In genomic region chr13:48318014-48318713, GRCh38 we compare ENCODE assay signal across 11 cellular contexts. TPM values are rescaled to one million over a fixed set of nuclear protein-coding genes. Genes with fewer than 3 reads are reported as not detected.
DNase-seq lines count a peak whose midpoint lies in the region; ATAC-seq and TF ChIP-seq lines count a peak whose summit lies in the region.
"Had no signal": no experiment of that assay in that cellular context is flagged by ENCODE, and none has a peak within 500 bp of the region (broad histone marks: within the 10 kb centered on the region; RNA-seq: fewer than 3 reads in every experiment).

No MANE protein-coding gene starts in this region.

- H3K27me3 Mint-ChIP-seq in activated T-helper 1 cell treated with anti-CD3 and anti-CD28 coated beads, Interleukin-12 subunit alpha, Interleukin-12 subunit beta, Interleukin-2, Interleukin-4 antibody, amounts not matched to agents 30 ng/mL and 10 ng/mL and 1 ng/mL, durations not matched to agents 14 hours and 24 hours and 36 hours (ENCODE audit: insufficient read depth), result peaks cover 12% of the 10 kb centered on the region

- no peak overlapping the region for H3K27ac Mint-ChIP-seq in activated T-helper 1 cell treated with anti-CD3 and anti-CD28 coated beads, Interleukin-12 subunit alpha, Interleukin-12 subunit beta, Interleukin-2, Interleukin-4 antibody, amounts not matched to agents 30 ng/mL and 10 ng/mL and 1 ng/mL, durations not matched to agents 14 hours and 24 hours and 36 hours

- peaks cover 18% of the 10 kb centered on the region for H3K9me3 Mint-ChIP-seq in activated T-helper 1 cell treated with anti-CD3 and anti-CD28 coated beads, Interleukin-12 subunit alpha, Interleukin-12 subunit beta, Interleukin-2, Interleukin-4 antibody, amounts not matched to agents 30 ng/mL and 10 ng/mL and 1 ng/mL, durations not matched to agents 14 hours and 24 hours and 36 hours

- H3K9ac ChIP-seq in adipocyte (ENCODE audit: low read length), result no peak overlapping the region
- H3K9ac ChIP-seq: parathyroid adenoma had no signal

- H3K27me3 ChIP-seq in adipocyte (replicated peaks; ENCODE audit: control insufficient read depth, insufficient read depth, low read length), result no peaks in the 10 kb centered on the region
- H3K27me3 ChIP-seq: Peyer's patch had no signal

- H3K36me3 Mint-ChIP-seq in activated T-helper 1 cell treated with anti-CD3 and anti-CD28 coated beads, Interleukin-12 subunit alpha, Interleukin-12 subunit beta, Interleukin-2, Interleukin-4 antibody, amounts not matched to agents 30 ng/mL and 10 ng/mL and 1 ng/mL, durations not matched to agents 14 hours and 24 hours and 36 hours (ENCODE audit: low read depth), result peaks cover 44% of the 10 kb centered on the region

- intact Hi-C loops in activated T-helper 1 cell treated with anti-CD3 and anti-CD28 coated beads, Interleukin-12 subunit alpha, Interleukin-12 subunit beta, Interleukin-2, Interleukin-4 antibody, amounts not matched to agents 30 ng/mL and 10 ng/mL and 1 ng/mL, durations not matched to agents 14 hours and 24 hours and 36 hours (cut with micrococcal nuclease), result no loop called here

- peaks cover 29% of the 10 kb centered on the region for H3K4me1 Mint-ChIP-seq in activated T-helper 1 cell treated with anti-CD3 and anti-CD28 coated beads, Interleukin-12 subunit alpha, Interleukin-12 subunit beta, Interleukin-2, Interleukin-4 antibody, amounts not matched to agents 30 ng/mL and 10 ng/mL and 1 ng/mL, durations not matched to agents 14 hours and 24 hours and 36 hours (ENCODE audit: low read depth)

- in situ Hi-C loops in GM18951 (cut with MboI; ENCODE audit: low sequenced_read_pairs, unreplicated experiment), result no loop called here

- peak; percentile 18 for TF ChIP-seq POLR2A in GM18951 (IDR thresholded peaks at IDR 0.05; ENCODE audit: extremely low read depth, insufficient read depth, insufficient read length)

- H3K36me3 ChIP-seq in adipocyte (ENCODE audit: control insufficient read depth, insufficient read depth, low read length, severe bottlenecking), result peaks cover 4% of the 10 kb centered on the region

- no peaks in the 10 kb centered on the region for H3K4me1 ChIP-seq in adipocyte (ENCODE audit: control insufficient read depth, insufficient read depth, low read length)
- H3K4me1 ChIP-seq: parathyroid adenoma, Peyer's patch had no signal

- H3K4me3 Mint-ChIP-seq in activated T-helper 1 cell treated with anti-CD3 and anti-CD28 coated beads, Interleukin-12 subunit alpha, Interleukin-12 subunit beta, Interleukin-2, Interleukin-4 antibody, amounts not matched to agents 30 ng/mL and 10 ng/mL and 1 ng/mL, durations not matched to agents 14 hours and 24 hours and 36 hours, result no peak overlapping the region

- H3K9me3 ChIP-seq in adipocyte (ENCODE audit: control insufficient read depth, low read length), result peaks cover 10% of the 10 kb centered on the region

- no peak for DNase-seq in adipocyte (ENCODE audit: low read depth)
- no peak for DNase-seq in left lobe of liver (ENCODE audit: low spot score)
- peak; percentile 25 for DNase-seq in stimulated activated CD8-positive, alpha-beta memory T cell treated with anti-CD3 and anti-CD28 coated beads, Interleukin-4, amount 100 ng/mL, for 48 hours
- DNase-seq in UCSD-AML1 (lab: John Stamatoyannopoulos, UW; ENCODE audit: unreplicated experiment), result no peak
- no peak for DNase-seq in stimulated activated CD4-positive, alpha-beta T cell treated with anti-CD3 and anti-CD28 coated beads, Interleukin-1b, Interleukin-23, amount 100 ng/mL, for 48 hours
- no peak for DNase-seq in activated naive CD4-positive, alpha-beta T cell treated with Interleukin-2 at 50 U/mL for 16 hours
- DNase-seq in activated T-helper 1 cell treated with anti-CD3 and anti-CD28 coated beads, Interleukin-12 subunit alpha, Interleukin-12 subunit beta, Interleukin-2, Interleukin-4 antibody, amounts not matched to agents 30 ng/mL and 10 ng/mL and 1 ng/mL, durations not matched to agents 14 hours and 24 hours and 36 hours (ENCODE audit: low spot score), result no peak
- DNase-seq: NCI-H2029 treated with DMSO at 0.1 percent for 48 hours had no signal

- H3K4me3 ChIP-seq in adipocyte (ENCODE audit: low read length), result peak overlapping the region; percentile 63

- ATAC-seq in left lobe of liver, result peak; percentile 33

RNA-seq across cellular contexts. Expression of gene RB1, which starts 14.6 kb away (rescaled TPM):
- total RNA-seq in left lobe of liver, result 8.2 TPM
- total RNA-seq in activated T-helper 1 cell treated with anti-CD3 and anti-CD28 coated beads, Interleukin-12 subunit alpha, Interleukin-12 subunit beta, Interleukin-2, Interleukin-4 antibody, amounts not matched to agents 30 ng/mL and 10 ng/mL and 1 ng/mL, durations not matched to agents 14 hours and 24 hours and 36 hours, result 26.5 and 28.6 TPM in 2 replicates
